ENCODE assay signal across 12 cellular contexts in the genomic region with DNA sequence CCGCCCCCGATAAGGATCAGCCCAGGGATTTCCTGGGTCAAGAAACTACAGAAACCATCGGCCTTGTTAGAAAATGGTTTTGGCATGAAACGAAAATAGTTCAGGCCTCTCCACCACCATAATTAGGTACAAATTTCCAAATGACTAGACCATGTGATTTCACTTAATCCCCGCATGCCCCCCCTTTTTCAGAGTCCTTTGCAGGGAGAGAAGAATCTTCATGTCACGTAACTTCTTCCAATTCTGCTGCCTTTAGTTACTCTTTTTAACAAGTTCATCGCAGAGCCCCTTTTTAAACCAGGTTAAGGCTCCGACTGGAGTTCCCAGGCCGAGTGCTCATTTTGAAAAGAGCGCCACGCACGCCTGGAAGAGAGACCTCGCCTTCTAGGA. TPM values are rescaled to one million over a fixed set of nuclear protein-coding genes. Genes with fewer than 3 reads are reported as not detected.
DNase-seq lines count a peak whose midpoint lies in the region; ATAC-seq and TF ChIP-seq lines count a peak whose summit lies in the region.
"Had no signal": no experiment of that assay in that cellular context is flagged by ENCODE, and none has a peak within 500 bp of the region (broad histone marks: within the 10 kb centered on the region; RNA-seq: fewer than 3 reads in every experiment).

No MANE protein-coding gene starts in this region.

- H3K4me2 ChIP-seq in DND-41 (ENCODE audit: insufficient read depth, low read length) (peak overlapping the region; percentile 95), fibroblast of lung (ENCODE audit: extremely low read depth, insufficient read depth, low read length) (peak overlapping the region; percentile 44)

- intact Hi-C loops in prostate gland (cut with DNase I) (loop anchor here (10.0 kb wide), 1 partner anchor 329 kb away; no protein-coding TSS in a partner anchor), lower leg skin (cut with DNase I; ENCODE audit: low total_unique reads) (no loop called here)

- H2AFZ ChIP-seq in DND-41 (ENCODE audit: low read depth, low read length) (no peak overlapping the region), fibroblast of lung (ENCODE audit: low read length) (no peak overlapping the region)

- no peak overlapping the region for H3K4me3 ChIP-seq in DND-41 (ENCODE audit: low read depth in 1 of 2, low read length in 2 of 2)
- H3K4me3 ChIP-seq in fibroblast of lung (replicated peaks in 1 of 4; ENCODE audit: control extremely low read depth in 1 of 4, insufficient read depth in 1 of 4, low read depth in 3 of 4, low read length in 4 of 4), result peak overlapping the region in 1 of 4 experiments; percentile 68
- H3K4me3 ChIP-seq in prostate gland, result peak overlapping the region; percentile 74 to 86
- no peak overlapping the region for H3K4me3 ChIP-seq in lower leg skin (ENCODE audit: low read depth, poor library complexity, severe bottlenecking)
- H3K4me3 ChIP-seq: HAP-1 had no signal

- 34% methylated on average over 13 of the region's 13 CpGs for WGBS in prostate gland
- 23 to 38% methylated on average over 13 of the region's 13 CpGs for WGBS in lower leg skin, 2 donors

- H3K4me1 ChIP-seq in DND-41 (ENCODE audit: insufficient read depth, low read length) (peaks cover 39% of the 10 kb centered on the region), fibroblast of lung (ENCODE audit: control insufficient read depth, extremely low read depth, insufficient read depth, low read length) (peaks cover 18% of the 10 kb centered on the region), prostate gland (replicated peaks) (peaks cover 35% of the 10 kb centered on the region)
- H3K4me1 ChIP-seq: HAP-1 had no signal

- ATAC-seq in DND-41 (ENCODE audit: insufficient read depth, low read depth) (no peak), HG02973 (IDR thresholded peaks at IDR 0.05; ENCODE audit: unreplicated experiment) (no peak)

- no peak for TF ChIP-seq POLR2A in prostate gland (IDR thresholded peaks at IDR 0.05)
- no peak for TF ChIP-seq POLR2A in lower leg skin (IDR thresholded peaks at IDR 0.05)

- H3K9me3 ChIP-seq in DND-41 (ENCODE audit: insufficient read depth, low read length, severe bottlenecking) (no peaks in the 10 kb centered on the region), fibroblast of lung (ENCODE audit: control insufficient read depth, insufficient read depth, low read depth, low read length) (no peaks in the 10 kb centered on the region), prostate gland (no peaks in the 10 kb centered on the region)
- H3K9me3 ChIP-seq: HAP-1 had no signal

- H4K20me1 ChIP-seq in DND-41 (ENCODE audit: insufficient read depth, low read length), result peaks cover 62% of the 10 kb centered on the region
- no peaks in the 10 kb centered on the region for H4K20me1 ChIP-seq in fibroblast of lung (ENCODE audit: control insufficient read depth, extremely low read depth, insufficient read depth, low read length)

- H3K27me3 ChIP-seq in DND-41 (ENCODE audit: insufficient read depth, low read length, poor library complexity) (peaks cover 3% of the 10 kb centered on the region), fibroblast of lung (ENCODE audit: control insufficient read depth, insufficient read depth, low read length) (peaks cover 8% of the 10 kb centered on the region), prostate gland (replicated peaks; ENCODE audit: insufficient read depth) (no peaks in the 10 kb centered on the region)

- no peak for DNase-seq in DND-41
- DNase-seq in fibroblast of lung (ENCODE audit: low read depth in 2 of 2), result no peak
- DNase-seq in prostate gland (ENCODE audit: low spot score), result no peak
- no peak for DNase-seq in lower leg skin (ENCODE audit: low spot score in 2 of 2)
- no peak for DNase-seq in DMS 273 treated with DMSO at 0.1 percent for 48 hours (lab: John Stamatoyannopoulos, UW)
- no peak for DNase-seq in RPMI8226
- DNase-seq: activated CD8-positive, alpha-beta memory T cell treated with anti-CD3 and anti-CD28 coated beads, Interleukin-2, amount 50 U/mL, for 48 hours; effector CD4-positive, alpha-beta T cell; NCI-H2171 had no signal

- no peak for TF ChIP-seq CTCF in DND-41 (IDR thresholded peaks at IDR 0.05; ENCODE audit: borderline replicate concordance, extremely low read depth, low read length, poor library complexity, severe bottlenecking)
- TF ChIP-seq CTCF in VCaP (conservative IDR thresholded peaks at IDR 0.05), result no peak
- no peak for TF ChIP-seq CTCF in fibroblast of lung (conservative IDR thresholded peaks at IDR 0.05 in 1 of 2, IDR thresholded peaks at IDR 0.05 in 1 of 2; ENCODE audit: low read depth in 1 of 2, low read length in 2 of 2)
- TF ChIP-seq CTCF in prostate gland (IDR thresholded peaks at IDR 0.05), result no peak
- TF ChIP-seq CTCF in lower leg skin (IDR thresholded peaks at IDR 0.05), result no peak

- H3K27ac ChIP-seq in DND-41 (ENCODE audit: low read length) (no peak overlapping the region), VCaP (peak overlapping the region; percentile 94), fibroblast of lung (ENCODE audit: insufficient read depth, low read length) (no peak overlapping the region), prostate gland (peak overlapping the region; percentile 83 to 90)

- H3K9ac ChIP-seq in DND-41 (ENCODE audit: low read depth, low read length), result no peak overlapping the region
- H3K9ac ChIP-seq in fibroblast of lung (ENCODE audit: insufficient read depth, low read length), result no peak overlapping the region

- H3K79me2 ChIP-seq in DND-41 (ENCODE audit: insufficient read depth, low read length) (peaks cover 74% of the 10 kb centered on the region), fibroblast of lung (ENCODE audit: control insufficient read depth, insufficient read depth, low read length) (peaks cover 15% of the 10 kb centered on the region)

- H3K36me3 ChIP-seq in DND-41 (ENCODE audit: insufficient read depth, low read length) (peaks cover 35% of the 10 kb centered on the region), fibroblast of lung (ENCODE audit: control insufficient read depth, insufficient read depth, low read length) (peaks cover 4% of the 10 kb centered on the region), prostate gland (no peaks in the 10 kb centered on the region)
- H3K36me3 ChIP-seq: HAP-1 had no signal

RNA-seq across cellular contexts. Expression of gene PDGFA, which starts 3.4 kb away (rescaled TPM):
- 10.8 and 13.5 TPM in 2 replicates for total RNA-seq in fibroblast of lung
- 2.0 and 16.9 TPM in 2 replicates for polyA plus RNA-seq in fibroblast of lung
- polyA plus RNA-seq in fibroblast of lung (2012), result 2.4 and 17.6 TPM in 2 replicates
- polyA minus RNA-seq in fibroblast of lung (ENCODE audit: low replicate concordance), result 8.4 and 52.3 TPM in 2 replicates
- total RNA-seq in prostate gland, result 10 to 100 TPM; 40.4 to 75.0 TPM
- 10 to 100 TPM; 13.0 to 27.0 (median 20.5) TPM for total RNA-seq in lower leg skin

Comparison
In these comparisons a context has a peak if more than half of its experiments do, and no peak if none do; other contexts are left out.
1. H3K27ac ChIP-seq: peak in VCaP (single experiment) and prostate gland (2 of 2); none in DND-41 (single experiment) and fibroblast of lung (single experiment).
2. H3K4me3 ChIP-seq: peak in prostate gland (2 of 2); none in DND-41 (0 of 2) and lower leg skin (single experiment).